ENCODE assay signal across 1 cellular context in the genomic region with DNA sequence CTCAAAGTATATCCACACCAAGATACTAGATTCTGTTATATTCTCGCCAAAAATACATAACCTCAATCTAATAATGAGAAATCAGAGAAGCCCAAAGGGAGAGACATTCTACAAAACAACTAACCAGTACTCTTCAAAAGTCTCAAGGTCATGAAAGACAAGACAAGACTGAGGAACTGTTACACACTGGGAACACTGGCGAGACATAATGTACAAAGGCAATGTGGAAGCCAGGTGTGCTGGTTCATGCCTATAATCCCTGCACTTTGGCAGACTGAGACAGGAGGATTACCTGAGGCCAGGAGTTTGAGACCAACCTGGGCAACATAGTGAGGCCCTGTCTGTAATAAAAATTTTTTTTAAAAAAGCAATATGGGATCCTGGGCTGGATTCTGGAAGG.
TF ChIP-seq lines count a peak whose summit lies in the region.

No MANE protein-coding gene starts in this region.

TF ChIP-seq in GM23338, 12 proteins besides CTCF, POLR2A, EP300 and RAD21 (continued from another document):
- TF ChIP-seq, protein P1, sequence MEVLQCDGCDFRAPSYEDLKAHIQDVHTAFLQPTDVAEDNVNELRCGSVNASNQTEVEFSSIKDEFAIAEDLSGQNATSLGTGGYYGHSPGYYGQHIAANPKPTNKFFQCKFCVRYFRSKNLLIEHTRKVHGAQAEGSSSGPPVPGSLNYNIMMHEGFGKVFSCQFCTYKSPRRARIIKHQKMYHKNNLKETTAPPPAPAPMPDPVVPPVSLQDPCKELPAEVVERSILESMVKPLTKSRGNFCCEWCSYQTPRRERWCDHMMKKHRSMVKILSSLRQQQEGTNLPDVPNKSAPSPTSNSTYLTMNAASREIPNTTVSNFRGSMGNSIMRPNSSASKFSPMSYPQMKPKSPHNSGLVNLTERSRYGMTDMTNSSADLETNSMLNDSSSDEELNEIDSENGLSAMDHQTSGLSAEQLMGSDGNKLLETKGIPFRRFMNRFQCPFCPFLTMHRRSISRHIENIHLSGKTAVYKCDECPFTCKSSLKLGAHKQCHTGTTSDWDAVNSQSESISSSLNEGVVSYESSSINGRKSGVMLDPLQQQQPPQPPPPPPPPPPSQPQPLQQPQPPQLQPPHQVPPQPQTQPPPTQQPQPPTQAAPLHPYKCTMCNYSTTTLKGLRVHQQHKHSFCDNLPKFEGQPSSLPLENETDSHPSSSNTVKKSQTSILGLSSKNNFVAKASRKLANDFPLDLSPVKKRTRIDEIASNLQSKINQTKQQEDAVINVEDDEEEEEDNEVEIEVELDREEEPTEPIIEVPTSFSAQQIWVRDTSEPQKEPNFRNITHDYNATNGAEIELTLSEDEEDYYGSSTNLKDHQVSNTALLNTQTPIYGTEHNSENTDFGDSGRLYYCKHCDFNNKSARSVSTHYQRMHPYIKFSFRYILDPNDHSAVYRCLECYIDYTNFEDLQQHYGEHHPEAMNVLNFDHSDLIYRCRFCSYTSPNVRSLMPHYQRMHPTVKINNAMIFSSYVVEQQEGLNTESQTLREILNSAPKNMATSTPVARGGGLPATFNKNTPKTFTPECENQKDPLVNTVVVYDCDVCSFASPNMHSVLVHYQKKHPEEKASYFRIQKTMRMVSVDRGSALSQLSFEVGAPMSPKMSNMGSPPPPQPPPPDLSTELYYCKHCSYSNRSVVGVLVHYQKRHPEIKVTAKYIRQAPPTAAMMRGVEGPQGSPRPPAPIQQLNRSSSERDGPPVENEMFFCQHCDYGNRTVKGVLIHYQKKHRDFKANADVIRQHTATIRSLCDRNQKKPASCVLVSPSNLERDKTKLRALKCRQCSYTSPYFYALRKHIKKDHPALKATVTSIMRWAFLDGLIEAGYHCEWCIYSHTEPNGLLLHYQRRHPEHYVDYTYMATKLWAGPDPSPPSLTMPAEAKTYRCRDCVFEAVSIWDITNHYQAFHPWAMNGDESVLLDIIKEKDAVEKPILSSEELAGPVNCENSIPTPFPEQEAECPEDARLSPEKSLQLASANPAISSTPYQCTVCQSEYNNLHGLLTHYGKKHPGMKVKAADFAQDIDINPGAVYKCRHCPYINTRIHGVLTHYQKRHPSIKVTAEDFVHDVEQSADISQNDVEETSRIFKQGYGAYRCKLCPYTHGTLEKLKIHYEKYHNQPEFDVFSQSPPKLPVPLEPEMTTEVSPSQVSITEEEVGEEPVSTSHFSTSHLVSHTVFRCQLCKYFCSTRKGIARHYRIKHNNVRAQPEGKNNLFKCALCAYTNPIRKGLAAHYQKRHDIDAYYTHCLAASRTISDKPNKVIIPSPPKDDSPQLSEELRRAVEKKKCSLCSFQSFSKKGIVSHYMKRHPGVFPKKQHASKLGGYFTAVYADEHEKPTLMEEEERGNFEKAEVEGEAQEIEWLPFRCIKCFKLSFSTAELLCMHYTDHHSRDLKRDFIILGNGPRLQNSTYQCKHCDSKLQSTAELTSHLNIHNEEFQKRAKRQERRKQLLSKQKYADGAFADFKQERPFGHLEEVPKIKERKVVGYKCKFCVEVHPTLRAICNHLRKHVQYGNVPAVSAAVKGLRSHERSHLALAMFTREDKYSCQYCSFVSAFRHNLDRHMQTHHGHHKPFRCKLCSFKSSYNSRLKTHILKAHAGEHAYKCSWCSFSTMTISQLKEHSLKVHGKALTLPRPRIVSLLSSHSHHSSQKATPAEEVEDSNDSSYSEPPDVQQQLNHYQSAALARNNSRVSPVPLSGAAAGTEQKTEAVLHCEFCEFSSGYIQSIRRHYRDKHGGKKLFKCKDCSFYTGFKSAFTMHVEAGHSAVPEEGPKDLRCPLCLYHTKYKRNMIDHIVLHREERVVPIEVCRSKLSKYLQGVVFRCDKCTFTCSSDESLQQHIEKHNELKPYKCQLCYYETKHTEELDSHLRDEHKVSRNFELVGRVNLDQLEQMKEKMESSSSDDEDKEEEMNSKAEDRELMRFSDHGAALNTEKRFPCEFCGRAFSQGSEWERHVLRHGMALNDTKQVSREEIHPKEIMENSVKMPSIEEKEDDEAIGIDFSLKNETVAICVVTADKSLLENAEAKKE (CRISPR knock-in tag; IDR thresholded peaks at IDR 0.05): no peak
- TF ChIP-seq STAT1 (IDR thresholded peaks at IDR 0.05; ENCODE audit: unreplicated experiment) (no peak), EZH2 (IDR thresholded peaks at IDR 0.05; ENCODE audit: low read depth, unreplicated experiment) (no peak), JUNB (IDR thresholded peaks at IDR 0.05; ENCODE audit: unreplicated experiment) (no peak), EZH2phosphoT487 (IDR thresholded peaks at IDR 0.05; ENCODE audit: unreplicated experiment) (no peak), ETS1 (IDR thresholded peaks at IDR 0.05) (no peak), CREB1 (CRISPR knock-in tag; IDR thresholded peaks at IDR 0.05; ENCODE audit: low read depth) (no peak), REST (IDR thresholded peaks at IDR 0.05; ENCODE audit: unreplicated experiment) (no peak), ZNF331 (CRISPR knock-in tag; IDR thresholded peaks at IDR 0.05; ENCODE audit: low read depth) (no peak), NANOG (IDR thresholded peaks at IDR 0.05; ENCODE audit: borderline replicate concordance) (no peak), ZNF114 (CRISPR knock-in tag; IDR thresholded peaks at IDR 0.05) (no peak)
